10 cellular contexts compared by ENCODE assay signal in genomic region chr12:111942557-111942956, GRCh38.
DNase-seq lines count a peak whose midpoint lies in the region; ATAC-seq and TF ChIP-seq lines count a peak whose summit lies in the region.
"Had no signal": no experiment of that assay in that cellular context is flagged by ENCODE, and none has a peak within 500 bp of the region (broad histone marks: within the 10 kb centered on the region; RNA-seq: fewer than 3 reads in every experiment).

No MANE protein-coding gene starts in this region.

- TF ChIP-seq CTCF in SK-N-SH (IDR thresholded peaks at IDR 0.05): no peak
- no peak for TF ChIP-seq CTCF in ascending aorta (IDR thresholded peaks at IDR 0.05)

- H3K9ac ChIP-seq in SK-N-SH: no peak overlapping the region

- peaks cover 0 to 4% of the 10 kb centered on the region in 2 experiments; a peak in 1 of 4 replicates for H3K4me1 ChIP-seq in SK-N-SH (ENCODE audit: control insufficient read depth in 1 of 2, insufficient read depth in 2 of 2, low read depth in 1 of 2, low read length in 1 of 2)
- H3K4me1 ChIP-seq in ascending aorta: peaks cover 0 to 7% of the 10 kb centered on the region in 2 donors

- intact Hi-C loops in ascending aorta (cut with DNase I): loop anchor here (10.0 kb wide), 2 partner anchors 182 to 442 kb away; partner anchors contain the start of genes HECTD4 and TRAFD1

- TF ChIP-seq EP300 in SK-N-SH (IDR thresholded peaks at IDR 0.05; ENCODE audit: borderline replicate concordance in 1 of 2, low read depth in 1 of 2, low read length in 1 of 2): no peak

- H3K9me2 ChIP-seq in SK-N-SH: no peaks in the 10 kb centered on the region

- H2AFZ ChIP-seq in SK-N-SH (ENCODE audit: low read depth): 0 out of 2 replicates have a peak overlapping the region, but pooled peaks have one; percentile 8

- H3K4me3 Mint-ChIP-seq in T-cell: no peak overlapping the region

- H3K4me3 ChIP-seq in SK-N-SH (ENCODE audit: low read depth in 2 of 2, low read length in 1 of 2): no peak overlapping the region
- H3K4me3 ChIP-seq in ascending aorta: no peak overlapping the region

- CTCF ChIA-PET in SK-N-SH (lab: Yijun Ruan, JAX) (interaction anchor here (1.5 kb wide), 1 partner anchor 445 kb away, joined by 4 read pairs; no protein-coding TSS in a partner anchor), T-cell (lab: Charles Lee) (interaction anchor here (0.5 to 0.6 kb wide), 2 partner anchors 48 to 118 kb away, joined by 4 to 7 read pairs; no protein-coding TSS in a partner anchor)

- TF ChIP-seq RAD21 in SK-N-SH (IDR thresholded peaks at IDR 0.05; ENCODE audit: low read length): no peak

- peaks cover 3% of the 10 kb centered on the region for H3K36me3 Mint-ChIP-seq in T-cell

- H3K27me3 ChIP-seq in SK-N-SH (ENCODE audit: insufficient read depth): no peaks in the 10 kb centered on the region
- no peaks in the 10 kb centered on the region for H3K27me3 ChIP-seq in ascending aorta

- POLR2A ChIA-PET in SK-N-SH (lab: Yijun Ruan, JAX) (no interaction called here), T-cell (lab: Charles Lee) (no interaction called here)

- H3K9me3 Mint-ChIP-seq in T-cell: no peaks in the 10 kb centered on the region

- H3K4me2 ChIP-seq in SK-N-SH: no peak overlapping the region

- peaks cover 14 to 18% (median 15%) of the 10 kb centered on the region in 3 donors for H3K4me1 Mint-ChIP-seq in T-cell

- H3K27ac Mint-ChIP-seq in T-cell: no peak overlapping the region

- ATAC-seq in T-cell (replicated peaks in 1 of 4): no peak

- no peaks in the 10 kb centered on the region for H4K20me1 ChIP-seq in SK-N-SH (ENCODE audit: insufficient read depth)

- no peaks in the 10 kb centered on the region for H3K27me3 Mint-ChIP-seq in T-cell

- H3K9me3 ChIP-seq in SK-N-SH: no peaks in the 10 kb centered on the region
- H3K9me3 ChIP-seq in ascending aorta: no peaks in the 10 kb centered on the region

- DNase-seq in A172 (ENCODE audit: low spot score) (peak; percentile 22), Daoy (ENCODE audit: low read depth) (peak; percentile 71), SK-N-SH (no peak), fibroblast of peridontal ligament (ENCODE audit: extremely low read depth) (peak; percentile 84), T-cell (no peak), GF-D8 (lab: John Stamatoyannopoulos, UW) (no peak), ascending aorta (ENCODE audit: low spot score in 2 of 2) (no peak), ecto neural progenitor cell (ENCODE audit: low spot score) (no peak)
- DNase-seq: NCI-H1092; stimulated activated CD4-positive, alpha-beta T cell treated with anti-CD3 and anti-CD28 coated beads, Interleukin-4, amount 100 ng/mL, for 1 hour had no signal

- peaks cover 11% of the 10 kb centered on the region for H3F3A ChIP-seq in SK-N-SH (replicated peaks; ENCODE audit: insufficient read depth)

- H3K36me3 ChIP-seq in SK-N-SH (replicated peaks in 1 of 2; ENCODE audit: control insufficient read depth in 1 of 2, insufficient read depth in 2 of 2, low read length in 1 of 2) (no peaks in the 10 kb centered on the region), ascending aorta (no peaks in the 10 kb centered on the region)

- 62% methylated on average over 5 of the region's 5 CpGs for WGBS in SK-N-SH (ENCODE audit: low lambda C conversion rate)

- H3K79me2 ChIP-seq in SK-N-SH (ENCODE audit: insufficient read depth): no peaks in the 10 kb centered on the region

- peak overlapping the region in 1 of 2 experiments; percentile 36; a peak in 1 of 4 replicates for H3K27ac ChIP-seq in SK-N-SH (ENCODE audit: low read depth in 2 of 2, low read length in 1 of 2)
- H3K27ac ChIP-seq in ascending aorta: no peak overlapping the region

TF ChIP-seq in SK-N-SH, 30 proteins besides CTCF, POLR2A, EP300 and RAD21 (continues in another document):
- TF ChIP-seq CHD2 (IDR thresholded peaks at IDR 0.05; ENCODE audit: low read length, partially characterized antibody): no peak
- TF ChIP-seq POLR2AphosphoS5 (IDR thresholded peaks at IDR 0.05; ENCODE audit: low read depth, low read length): no peak; the same call in 1 of the 2 replicates
- TF ChIP-seq SIN3A (IDR thresholded peaks at IDR 0.05; ENCODE audit: borderline replicate concordance, low read depth, low read length): no peak
- TF ChIP-seq EZH2phosphoT487 (IDR thresholded peaks at IDR 0.05; ENCODE audit: borderline replicate concordance, low read depth): no peak
- no peak for TF ChIP-seq TAF1 (IDR thresholded peaks at IDR 0.05; ENCODE audit: borderline replicate concordance, low read depth, low read length)
- no peak for TF ChIP-seq IRF3 (IDR thresholded peaks at IDR 0.05; ENCODE audit: low read depth, low read length)
- TF ChIP-seq ELF1 (IDR thresholded peaks at IDR 0.05): no peak
- TF ChIP-seq GATA2 (CRISPR knock-in tag; IDR thresholded peaks at IDR 0.05): no peak
- no peak for TF ChIP-seq FOXM1 (IDR thresholded peaks at IDR 0.05; ENCODE audit: low read depth)
- no peak for TF ChIP-seq MAX (IDR thresholded peaks at IDR 0.05; ENCODE audit: low read depth)
- TF ChIP-seq GABPA (IDR thresholded peaks at IDR 0.05; ENCODE audit: low read depth): peak; percentile 63
- no peak for TF ChIP-seq FOXJ3 (CRISPR knock-in tag; IDR thresholded peaks at IDR 0.05)
- TF ChIP-seq TCF12 (IDR thresholded peaks at IDR 0.05): peak; percentile 79
- TF ChIP-seq REST (IDR thresholded peaks at IDR 0.05; ENCODE audit: low read depth, low read length): no peak
- peak; percentile 31 for TF ChIP-seq JUND (IDR thresholded peaks at IDR 0.05)
- no peak for TF ChIP-seq RXRA (IDR thresholded peaks at IDR 0.05; ENCODE audit: borderline replicate concordance, low read depth)
- TF ChIP-seq NFIC (IDR thresholded peaks at IDR 0.05; ENCODE audit: borderline replicate concordance): peak; percentile 84
- TF ChIP-seq YY1 (IDR thresholded peaks at IDR 0.05; ENCODE audit: low read depth): no peak
- peak; percentile 39; the same call in 1 of the 2 replicates for TF ChIP-seq FOSL2 (IDR thresholded peaks at IDR 0.05; ENCODE audit: borderline replicate concordance, low read depth)
- TF ChIP-seq NRF1 (IDR thresholded peaks at IDR 0.05; ENCODE audit: low read depth, low read length): no peak
- no peak for TF ChIP-seq USF2 (IDR thresholded peaks at IDR 0.05; ENCODE audit: borderline replicate concordance, low read depth, low read length)

Comparison
In these comparisons a context has a peak if more than half of its experiments do, and no peak if none do; other contexts are left out.
1. DNase-seq: peak in A172 (single experiment), Daoy (single experiment) and fibroblast of peridontal ligament (single experiment); none in SK-N-SH (single experiment), T-cell (0 of 34), GF-D8 (single experiment), ascending aorta (0 of 2) and ecto neural progenitor cell (single experiment).